In the genomic region with DNA sequence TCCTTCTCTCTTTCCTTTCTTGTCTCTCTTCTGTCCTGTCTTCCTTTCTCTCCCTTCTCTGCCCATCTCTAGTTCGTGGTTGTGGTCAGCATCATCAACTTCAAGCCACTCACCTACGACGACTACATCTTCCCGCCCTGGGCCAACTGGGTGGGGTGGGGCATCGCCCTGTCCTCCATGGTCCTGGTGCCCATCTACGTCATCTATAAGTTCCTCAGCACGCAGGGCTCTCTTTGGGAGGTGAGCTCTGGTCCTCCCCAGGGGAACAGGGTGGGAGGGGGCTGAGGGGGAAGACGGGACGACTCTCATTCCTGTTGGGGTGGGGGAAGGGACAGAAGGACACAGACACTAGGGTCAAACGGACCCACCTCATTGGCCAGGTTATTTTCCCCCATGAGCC, we compare ENCODE assay signal across 12 cellular contexts. TPM values are rescaled to one million over a fixed set of nuclear protein-coding genes. Genes with fewer than 3 reads are reported as not detected.
"Had no signal": no experiment of that assay in that cellular context is flagged by ENCODE, and none has a peak within 500 bp of the region (broad histone marks: within the 10 kb centered on the region; RNA-seq: fewer than 3 reads in every experiment).

No MANE protein-coding gene starts in this region.

- H3K27ac Mint-ChIP-seq: GM23338, H9, HFFc6 had no signal

- FAIRE-seq: H1, H54 had no signal

- H3K4me2 ChIP-seq: GM23338 had no signal

- H3K4me3 Mint-ChIP-seq: GM23338, H9, HFFc6 had no signal

- H3K27ac ChIP-seq: GM23248 had no signal

- DNase-seq: GM23248, GOT3, H7, H9, HCEC 1CT, HFFc6 had no signal

- H3K9ac ChIP-seq: GM23248 had no signal

- H3K36me3 ChIP-seq: HAP-1 had no signal

- ATAC-seq: GM23338, HCT116 had no signal

- H3K4me1 ChIP-seq: HAP-1 had no signal

- H2AFZ ChIP-seq: GM23248, GM23338 had no signal

- H3K4me3 ChIP-seq: GM23248, GM23338, HAP-1 had no signal

- H3K9me3 ChIP-seq: HAP-1 had no signal

- H3K9me3 Mint-ChIP-seq: GM23338, H9, HFFc6 had no signal

RNA-seq across cellular contexts. Expression of gene SLC6A2, which starts 44.3 kb away (rescaled TPM):
- total RNA-seq: GM23248, H1, H4, HFFc6 had no signal
- polyA plus RNA-seq: GM23248 had no signal
